In genomic region chr16:84738255-84739038, GRCh38 we compare ENCODE assay signal across 8 cellular contexts. TPM values are rescaled to one million over a fixed set of nuclear protein-coding genes. Genes with fewer than 3 reads are reported as not detected.
DNase-seq lines count a peak whose midpoint lies in the region; ATAC-seq and TF ChIP-seq lines count a peak whose summit lies in the region.

No MANE protein-coding gene starts in this region.

- H3K9me3 ChIP-seq in DOHH2 (ENCODE audit: control insufficient read depth, insufficient read depth, low read length) (no peaks in the 10 kb centered on the region), right atrium auricular region (no peaks in the 10 kb centered on the region)

- peaks cover 20% of the 10 kb centered on the region; the same call in 2 of the 3 replicates for H3K36me3 Mint-ChIP-seq in GM23338 (ENCODE audit: low read depth)

- intact Hi-C loops in sciatic nerve (cut with DNase I), result no loop called here

- H3K27me3 ChIP-seq in DOHH2 (ENCODE audit: control insufficient read depth, low read length) (no peaks in the 10 kb centered on the region), GM23338 (ENCODE audit: insufficient read depth) (no peaks in the 10 kb centered on the region), right atrium auricular region (no peaks in the 10 kb centered on the region)

- H3K4me3 ChIP-seq in DOHH2 (ENCODE audit: low read length), result peak overlapping the region; percentile 49
- no peak overlapping the region for H3K4me3 ChIP-seq in GM23338
- no peak overlapping the region for H3K4me3 ChIP-seq in right atrium auricular region

- H3K27ac ChIP-seq in DOHH2 (ENCODE audit: low read depth, low read length) (peak overlapping the region; percentile 8; the same call in 1 of the 2 replicates), GM23338 (ENCODE audit: low read depth) (0 out of 2 replicates have a peak overlapping the region, but pooled peaks have one; percentile 1), right atrium auricular region (no peak overlapping the region)

- H3F3A ChIP-seq in DOHH2 (ENCODE audit: control insufficient read depth, insufficient read depth) (peaks cover 21% of the 10 kb centered on the region), GM23338 (replicated peaks; ENCODE audit: low read depth) (peaks cover 25% of the 10 kb centered on the region)

- H3K27ac Mint-ChIP-seq in GM23338, result 0 out of 2 replicates have a peak overlapping the region, but pooled peaks have one; percentile 24

- H3K9me2 ChIP-seq in DOHH2 (replicated peaks; ENCODE audit: control insufficient read depth, low read length), result no peaks in the 10 kb centered on the region
- no peaks in the 10 kb centered on the region for H3K9me2 ChIP-seq in GM23338 (ENCODE audit: insufficient read depth)

- H3K79me2 ChIP-seq in DOHH2 (ENCODE audit: control insufficient read depth, low read length) (peaks cover 95% of the 10 kb centered on the region), GM23338 (replicated peaks; ENCODE audit: insufficient read depth) (peaks cover 97% of the 10 kb centered on the region)

- H3K4me1 Mint-ChIP-seq in GM23338, result peaks cover 81% of the 10 kb centered on the region

- peaks cover 26% of the 10 kb centered on the region for H4K20me1 ChIP-seq in DOHH2 (ENCODE audit: control insufficient read depth, insufficient read depth, low read depth, low read length)
- H4K20me1 ChIP-seq in GM23338 (replicated peaks; ENCODE audit: insufficient read depth), result peaks cover 58% of the 10 kb centered on the region

- peaks cover 80% of the 10 kb centered on the region for H3K36me3 ChIP-seq in DOHH2 (ENCODE audit: control insufficient read depth, low read length)
- H3K36me3 ChIP-seq in GM23338 (ENCODE audit: insufficient read depth), result no peaks in the 10 kb centered on the region
- no peaks in the 10 kb centered on the region for H3K36me3 ChIP-seq in right atrium auricular region

- peaks cover 10% of the 10 kb centered on the region for H3K27me3 Mint-ChIP-seq in GM23338 (ENCODE audit: insufficient read depth, low read depth, poor library complexity)

- ATAC-seq in GM23338, result peak; percentile 77
- ATAC-seq in sciatic nerve, result peak; percentile 67
- ATAC-seq in HG03457 (IDR thresholded peaks at IDR 0.05; ENCODE audit: unreplicated experiment), result no peak

- DNase-seq in GM23338 (ENCODE audit: low spot score), result peak; percentile 95
- DNase-seq in NAMALWA (ENCODE audit: low spot score), result peak; percentile 92
- peak; percentile 31 to 79 (median 59) for DNase-seq in T-helper 2 cell
- DNase-seq in anterior cingulate cortex (lab: John Stamatoyannopoulos, UW), result peak in 48 of 58 donors; percentile 15 to 80 (median 46)
- peak; percentile 86 for DNase-seq in right atrium auricular region (ENCODE audit: low spot score)
- DNase-seq in sciatic nerve (ENCODE audit: low spot score), result peak; percentile 87

- H2AFZ ChIP-seq in GM23338, result no peak overlapping the region

- peaks cover 16% of the 10 kb centered on the region for H3K4me1 ChIP-seq in DOHH2 (ENCODE audit: control insufficient read depth, low read length)
- peaks cover 84% of the 10 kb centered on the region for H3K4me1 ChIP-seq in GM23338 (ENCODE audit: insufficient read depth)
- H3K4me1 ChIP-seq in right atrium auricular region, result peaks cover 0 to 58% of the 10 kb centered on the region in 2 donors

- peak; percentile 98 for TF ChIP-seq CTCF in DOHH2 (IDR thresholded peaks at IDR 0.05; ENCODE audit: low read depth, low read length, poor library complexity, severe bottlenecking)
- TF ChIP-seq CTCF in GM23338 (conservative IDR thresholded peaks at IDR 0.05; ENCODE audit: low read depth in 2 of 2), result peak; percentile 95 to 97
- peak; percentile 80 to 88 for TF ChIP-seq CTCF in right atrium auricular region (IDR thresholded peaks at IDR 0.05)

- H3K4me2 ChIP-seq in DOHH2 (ENCODE audit: low read length), result peak overlapping the region; percentile 58
- H3K4me2 ChIP-seq in GM23338, result no peak overlapping the region

- no peak overlapping the region for H3K4me3 Mint-ChIP-seq in GM23338

- no peaks in the 10 kb centered on the region for H3K9me3 Mint-ChIP-seq in GM23338

TF ChIP-seq in GM23338, 12 proteins besides CTCF, POLR2A, EP300 and RAD21 (continues in another document):
- no peak for TF ChIP-seq ZNF462 (CRISPR knock-in tag; IDR thresholded peaks at IDR 0.05)
- no peak for TF ChIP-seq STAT1 (IDR thresholded peaks at IDR 0.05; ENCODE audit: unreplicated experiment)
- TF ChIP-seq ZNF114 (CRISPR knock-in tag; IDR thresholded peaks at IDR 0.05), result no peak
- no peak for TF ChIP-seq EZH2 (IDR thresholded peaks at IDR 0.05; ENCODE audit: low read depth, unreplicated experiment)
- TF ChIP-seq EZH2phosphoT487 (IDR thresholded peaks at IDR 0.05; ENCODE audit: unreplicated experiment), result no peak
- no peak for TF ChIP-seq ETS1 (IDR thresholded peaks at IDR 0.05)
- TF ChIP-seq JUNB (IDR thresholded peaks at IDR 0.05; ENCODE audit: unreplicated experiment), result no peak
- no peak for TF ChIP-seq ZNF331 (CRISPR knock-in tag; IDR thresholded peaks at IDR 0.05; ENCODE audit: low read depth)
- TF ChIP-seq NANOG (IDR thresholded peaks at IDR 0.05; ENCODE audit: borderline replicate concordance), result no peak
- TF ChIP-seq CREB1 (CRISPR knock-in tag; IDR thresholded peaks at IDR 0.05; ENCODE audit: low read depth), result no peak

RNA-seq across cellular contexts. Expression of gene USP10, which starts 38.6 kb away (rescaled TPM):
- 144 and 158 TPM in 2 replicates for total RNA-seq in GM23338 (2014; rRNA removed; shearing (Covaris generic))
- polyA plus RNA-seq in GM23338 (2016; fragmentation: Nextera tagmentation; extraction: Ambion mirVana), result 186 and 194 TPM in 2 replicates
- total RNA-seq in right atrium auricular region (10 to 100 TPM; 44.9 to 52.3 TPM), sciatic nerve (72.2 TPM)

Comparison
In these comparisons a context has a peak if more than half of its experiments do, and no peak if none do; other contexts are left out.
1. H3K27ac ChIP-seq: peak in DOHH2 (single experiment) and GM23338 (single experiment); none in right atrium auricular region (0 of 2).
2. Peak in every context shown above with its lines, with median percentiles within 50 percentile points of each other: CTCF ChIP-seq and DNase-seq.